21 cellular contexts compared by ENCODE assay signal in the genomic region with DNA sequence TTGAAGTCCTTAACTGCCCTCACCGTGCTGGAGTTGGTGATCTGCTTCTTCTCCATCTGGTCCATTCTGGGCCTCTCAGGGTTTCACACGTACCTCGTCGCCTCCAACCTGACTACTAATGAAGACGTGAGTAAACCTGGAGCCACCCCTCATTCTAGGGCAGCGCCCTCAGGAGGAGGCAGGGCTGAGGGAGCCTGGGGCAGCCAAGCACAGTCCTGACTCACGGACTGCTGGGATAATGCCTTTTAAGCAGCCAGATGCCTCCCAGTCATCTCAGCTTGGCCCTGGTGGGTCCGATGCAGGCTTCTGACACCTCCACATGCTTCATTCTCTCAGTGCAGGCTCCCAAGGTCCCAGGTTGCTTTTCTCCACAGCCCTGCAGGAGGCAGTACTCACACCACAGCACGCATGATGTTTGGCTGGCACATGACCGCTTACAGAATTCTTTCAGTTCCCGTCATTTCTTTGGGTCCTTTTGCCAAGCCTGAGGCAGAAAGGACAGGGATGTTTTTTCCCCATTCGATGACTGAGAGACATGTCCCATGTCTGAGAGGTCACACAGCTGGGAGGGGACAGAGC. TPM values are rescaled to one million over a fixed set of nuclear protein-coding genes. Genes with fewer than 3 reads are reported as not detected.
DNase-seq lines count a peak whose midpoint lies in the region; ATAC-seq and TF ChIP-seq lines count a peak whose summit lies in the region.
"Had no signal": no experiment of that assay in that cellular context is flagged by ENCODE, and none has a peak within 500 bp of the region (broad histone marks: within the 10 kb centered on the region; RNA-seq: fewer than 3 reads in every experiment).

No MANE protein-coding gene starts in this region.

- TF ChIP-seq CTCF in GM23338 (conservative IDR thresholded peaks at IDR 0.05; ENCODE audit: low read depth in 2 of 2), result peak; percentile 20 to 21; a peak in 1 of 4 replicates
- no peak; the same call in 1 of the 2 replicates for TF ChIP-seq CTCF in PC-9 (conservative IDR thresholded peaks at IDR 0.05)
- peak; percentile 44 for TF ChIP-seq CTCF in epithelial cell of esophagus (IDR thresholded peaks at IDR 0.05; ENCODE audit: insufficient read depth, low read depth, low read length, missing control alignments)
- TF ChIP-seq CTCF in osteoblast (IDR thresholded peaks at IDR 0.05; ENCODE audit: extremely low read depth, low read depth, low read length), result peak; percentile 14
- no peak for TF ChIP-seq CTCF in foreskin fibroblast (IDR thresholded peaks at IDR 0.05; ENCODE audit: low read depth, low read length)

- H3K27me3 Mint-ChIP-seq in GM23338 (ENCODE audit: insufficient read depth, low read depth, poor library complexity), result peaks cover 6% of the 10 kb centered on the region
- H3K27me3 Mint-ChIP-seq: stimulated activated naive B cell treated with anti-CD40 and anti-IgM and Interleukin-4, amounts not matched to agents 10 μg/mL and 1 μg/mL and 100 μg/mL, for 72 hours had no signal

- BruUV-seq in PC-9 (replicated peaks; lab: Mats Ljungman, UMichigan), result no TSS peak

- H4K20me1 ChIP-seq in GM23338 (replicated peaks; ENCODE audit: insufficient read depth) (no peaks in the 10 kb centered on the region), PC-9 (ENCODE audit: insufficient read depth) (no peaks in the 10 kb centered on the region), osteoblast (ENCODE audit: insufficient read depth, low read length) (peaks cover 22% of the 10 kb centered on the region)

- no peak overlapping the region for H3K4me3 Mint-ChIP-seq in GM23338
- H3K4me3 Mint-ChIP-seq: mesothelial cell of epicardium; neural progenitor cell; stimulated activated naive B cell treated with anti-CD40 and anti-IgM and Interleukin-4, amounts not matched to agents 10 μg/mL and 1 μg/mL and 100 μg/mL, for 72 hours had no signal

- H3K27ac Mint-ChIP-seq in GM23338, result no peak overlapping the region
- H3K27ac Mint-ChIP-seq: mesothelial cell of epicardium; stimulated activated naive B cell treated with anti-CD40 and anti-IgM and Interleukin-4, amounts not matched to agents 10 μg/mL and 1 μg/mL and 100 μg/mL, for 72 hours had no signal

- H3K27ac ChIP-seq in GM23338 (ENCODE audit: low read depth) (no peak overlapping the region), PC-9 (peak overlapping the region; percentile 100; the same call in 1 of the 2 replicates), osteoblast (ENCODE audit: low read depth, low read length) (no peak overlapping the region), SJCRH30 (no peak overlapping the region)
- H3K27ac ChIP-seq: heart right ventricle, neural progenitor cell, tibial artery had no signal

- H3K36me3 Mint-ChIP-seq in GM23338 (ENCODE audit: low read depth), result peaks cover 45% of the 10 kb centered on the region

- H3K9me3 ChIP-seq in PC-9 (ENCODE audit: insufficient read depth, low read depth) (no peaks in the 10 kb centered on the region), osteoblast (ENCODE audit: low read depth, low read length) (no peaks in the 10 kb centered on the region), SJCRH30 (replicated peaks) (no peaks in the 10 kb centered on the region)
- H3K9me3 ChIP-seq: heart right ventricle, tibial artery had no signal

- H3K27me3 ChIP-seq in GM23338 (ENCODE audit: insufficient read depth) (no peaks in the 10 kb centered on the region), PC-9 (ENCODE audit: insufficient read depth, low read depth) (no peaks in the 10 kb centered on the region), osteoblast (ENCODE audit: insufficient read depth, low read length) (no peaks in the 10 kb centered on the region), SJCRH30 (no peaks in the 10 kb centered on the region)
- H3K27me3 ChIP-seq: heart right ventricle, neural progenitor cell, tibial artery had no signal

- intact Hi-C loops in PC-9 (cut with micrococcal nuclease; ENCODE audit: unreplicated experiment), result loop anchor here (5.0 kb wide), 1 partner anchor 161 kb away; a partner anchor contains a TSS

- H2AFZ ChIP-seq in GM23338 (no peak overlapping the region), PC-9 (no peak overlapping the region), osteoblast (ENCODE audit: low read length) (no peak overlapping the region)
- H2AFZ ChIP-seq: neural progenitor cell had no signal

- no peak; the same call in 2 of the 3 replicates for ATAC-seq in GM23338
- no peak for ATAC-seq in GM21619 (IDR thresholded peaks at IDR 0.05; ENCODE audit: unreplicated experiment)
- ATAC-seq: heart right ventricle had no signal

- no peak overlapping the region for H3K4me2 ChIP-seq in GM23338
- H3K4me2 ChIP-seq in PC-9, result no peak overlapping the region
- no peak overlapping the region for H3K4me2 ChIP-seq in osteoblast (ENCODE audit: insufficient read depth, low read length)
- H3K4me2 ChIP-seq: neural progenitor cell had no signal

- no peak overlapping the region for H3K4me3 ChIP-seq in GM23338
- H3K4me3 ChIP-seq in PC-9, result no peak overlapping the region
- H3K4me3 ChIP-seq in epithelial cell of esophagus (ENCODE audit: low read length), result no peak overlapping the region
- no peak overlapping the region for H3K4me3 ChIP-seq in osteoblast (ENCODE audit: insufficient read depth, low read length)
- no peak overlapping the region for H3K4me3 ChIP-seq in SJCRH30
- no peak overlapping the region for H3K4me3 ChIP-seq in foreskin fibroblast (ENCODE audit: low read depth in 1 of 2, low read length in 2 of 2)
- H3K4me3 ChIP-seq: heart right ventricle, neural progenitor cell, tibial artery had no signal

- peaks cover 9% of the 10 kb centered on the region; the same call in 2 of the 3 replicates for H3K4me1 Mint-ChIP-seq in GM23338
- H3K4me1 Mint-ChIP-seq: neural progenitor cell had no signal

- DNase-seq in GM23338 (ENCODE audit: low spot score) (peak; percentile 34), PC-9 (no peak), epithelial cell of esophagus (ENCODE audit: low read depth) (peak; percentile 86), osteoblast (ENCODE audit: insufficient read length, low spot score, missing footprints) (peak; percentile 49), SJCRH30 (no peak), foreskin fibroblast (no peak)
- DNase-seq: activated CD4-positive, alpha-beta T cell treated with anti-CD3 and anti-CD28 coated beads for 1 hour; activated CD8-positive, alpha-beta memory T cell treated with anti-CD3 and anti-CD28 coated beads, Interleukin-2, amount 50 U/mL, for 4 hours; activated naive CD4-positive, alpha-beta T cell; C1 segment of cervical spinal cord; DND-41; erythroblast; heart right ventricle; kidney glomerular epithelial cell; NCI-H1930; stimulated activated naive B cell treated with anti-CD40 and anti-IgM and Interleukin-4, amounts not matched to agents 10 μg/mL and 1 μg/mL and 100 μg/mL, for 72 hours; T1000; tibial artery had no signal

- H3K36me3 ChIP-seq in GM23338 (ENCODE audit: insufficient read depth) (peaks cover 9% of the 10 kb centered on the region; the same call in 1 of the 2 replicates), PC-9 (ENCODE audit: low read depth) (0 out of 2 replicates have a peak, but pooled peaks cover 4% of the 10 kb centered on the region), osteoblast (ENCODE audit: insufficient read depth, low read length) (peaks cover 65% of the 10 kb centered on the region), SJCRH30 (peaks cover 50% of the 10 kb centered on the region)
- H3K36me3 ChIP-seq: neural progenitor cell had no signal

- H3F3A ChIP-seq in GM23338 (replicated peaks; ENCODE audit: low read depth) (no peaks in the 10 kb centered on the region), PC-9 (ENCODE audit: insufficient read depth, low read depth) (peaks cover 56% of the 10 kb centered on the region)

- no peaks in the 10 kb centered on the region for H3K79me2 ChIP-seq in GM23338 (replicated peaks; ENCODE audit: insufficient read depth)
- no peaks in the 10 kb centered on the region for H3K79me2 ChIP-seq in PC-9 (ENCODE audit: low read depth)
- H3K79me2 ChIP-seq in osteoblast (ENCODE audit: insufficient read depth, low read length), result no peaks in the 10 kb centered on the region

- no peaks in the 10 kb centered on the region for H3K9me3 Mint-ChIP-seq in GM23338
- H3K9me3 Mint-ChIP-seq: mesothelial cell of epicardium; neural progenitor cell; stimulated activated naive B cell treated with anti-CD40 and anti-IgM and Interleukin-4, amounts not matched to agents 10 μg/mL and 1 μg/mL and 100 μg/mL, for 72 hours had no signal

- H3K9me2 ChIP-seq in GM23338 (ENCODE audit: insufficient read depth) (no peaks in the 10 kb centered on the region), PC-9 (ENCODE audit: insufficient read depth) (no peaks in the 10 kb centered on the region)

- POLR2A ChIA-PET in PC-9 (lab: Charles Lee; ENCODE audit: unreplicated experiment), result no interaction called here

- peaks cover 2% of the 10 kb centered on the region; the same call in 1 of the 2 replicates for H3K4me1 ChIP-seq in GM23338 (ENCODE audit: insufficient read depth)
- peaks cover 64% of the 10 kb centered on the region for H3K4me1 ChIP-seq in PC-9 (replicated peaks; ENCODE audit: insufficient read depth)
- H3K4me1 ChIP-seq in osteoblast (ENCODE audit: insufficient read depth, low read length), result peaks cover 20% of the 10 kb centered on the region
- H3K4me1 ChIP-seq in SJCRH30, result no peaks in the 10 kb centered on the region

- CTCF ChIA-PET in PC-9 (lab: Charles Lee), result interaction anchor here (0.5 to 3.5 kb wide), 2 partner anchors 9 to 173 kb away, joined by 3 to 18 read pairs; no protein-coding TSS in a partner anchor

TF ChIP-seq in GM23338, 12 proteins besides CTCF, POLR2A, EP300 and RAD21 (continues in another document):
- no peak for TF ChIP-seq POLR2AphosphoS5 (IDR thresholded peaks at IDR 0.05; ENCODE audit: low read depth)
- TF ChIP-seq EZH2phosphoT487 (IDR thresholded peaks at IDR 0.05; ENCODE audit: unreplicated experiment), result no peak

RNA-seq across cellular contexts. Expression of a gene that starts 11.8 kb away (rescaled TPM):
- 2.6 and 4.1 TPM in 2 replicates for total RNA-seq in GM23338 (2014; rRNA removed; shearing (Covaris generic))
- 1.8 and 3.6 TPM in 2 replicates for polyA plus RNA-seq in GM23338 (2016; fragmentation: Nextera tagmentation; extraction: Ambion mirVana)
- total RNA-seq in PC-9 (2021) (326 and 355 TPM in 2 replicates), osteoblast (under 0.01 and 0.29 TPM in 2 replicates)
- 0.14 and 0.15 TPM in 2 replicates for total RNA-seq in SJCRH30 (2014; rRNA removed; shearing (Covaris generic))

RNA-seq across cellular contexts. Expression of a gene that starts 24.7 kb away (rescaled TPM):
- 15.5 and 26.8 TPM in 2 replicates for total RNA-seq in GM23338 (2014; rRNA removed; shearing (Covaris generic))
- 5.6 and 6.3 TPM in 2 replicates for polyA plus RNA-seq in GM23338 (2016; fragmentation: Nextera tagmentation; extraction: Ambion mirVana)
- total RNA-seq in PC-9 (2021), result 27.2 and 36.1 TPM in 2 replicates
- 6.2 and 7.6 TPM in 2 replicates for total RNA-seq in osteoblast
- 31.6 and 31.8 TPM in 2 replicates for total RNA-seq in SJCRH30 (2014; rRNA removed; shearing (Covaris generic))

RNA-seq across cellular contexts. Expression of a gene that starts 38.9 kb away (rescaled TPM):
- 10.1 and 13.8 TPM in 2 replicates for total RNA-seq in GM23338 (2014; rRNA removed; shearing (Covaris generic))
- 18.2 and 19.4 TPM in 2 replicates for polyA plus RNA-seq in GM23338 (2016; fragmentation: Nextera tagmentation; extraction: Ambion mirVana)
- total RNA-seq in PC-9 (2021), result 23.8 and 30.6 TPM in 2 replicates
- total RNA-seq in osteoblast, result 8.0 and 8.3 TPM in 2 replicates
- 22.4 and 25.3 TPM in 2 replicates for total RNA-seq in SJCRH30 (2014; rRNA removed; shearing (Covaris generic))

RNA-seq across cellular contexts. Expression of a gene that starts 49.1 kb away (rescaled TPM):
- 10.5 and 15.6 TPM in 2 replicates for total RNA-seq in GM23338 (2014; rRNA removed; shearing (Covaris generic))
- polyA plus RNA-seq in GM23338 (2016; fragmentation: Nextera tagmentation; extraction: Ambion mirVana), result 9.8 and 13.0 TPM in 2 replicates
- total RNA-seq in PC-9 (2021) (13.1 and 16.7 TPM in 2 replicates), osteoblast (10.3 and 10.9 TPM in 2 replicates)
- 12.0 and 12.9 TPM in 2 replicates for total RNA-seq in SJCRH30 (2014; rRNA removed; shearing (Covaris generic))

Comparison
In these comparisons a context has a peak if more than half of its experiments do, and no peak if none do; other contexts are left out.
1. DNase-seq: peak in GM23338 (single experiment), epithelial cell of esophagus (single experiment) and osteoblast (single experiment); none in PC-9 (0 of 2), SJCRH30 (0 of 2) and foreskin fibroblast (0 of 2).
2. CTCF ChIP-seq: peak in GM23338 (2 of 2), epithelial cell of esophagus (single experiment) and osteoblast (single experiment); none in PC-9 (single experiment) and foreskin fibroblast (single experiment).
3. RNA of a gene that starts 11.8 kb away (total RNA-seq): 326 to 355 TPM in PC-9; 2.6 to 4.1 TPM in GM23338, 0.14 to 0.15 TPM in SJCRH30 and under 0.01 to 0.29 TPM in osteoblast; every median in the first group is over 10 times any median in the second.